ENCODE assay signal across 12 cellular contexts in the genomic region with DNA sequence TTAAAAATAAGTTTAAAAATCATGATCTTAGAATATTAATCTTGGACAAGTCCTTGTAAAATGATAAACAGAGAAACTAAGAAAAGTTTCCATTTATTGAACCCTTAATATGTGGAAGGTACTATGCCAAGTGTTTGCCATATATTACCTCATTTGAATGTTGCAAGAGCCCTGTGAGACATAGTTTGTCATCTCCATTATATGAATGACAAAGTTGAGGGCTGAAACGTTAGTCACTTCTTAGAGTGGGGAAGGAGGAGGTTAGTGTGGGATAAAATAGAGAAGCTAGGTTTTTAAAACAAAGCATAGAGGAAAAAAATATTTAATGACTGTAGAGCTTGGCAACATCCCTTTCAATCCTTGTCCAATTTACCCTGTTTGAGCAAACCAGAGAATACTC. TPM values are rescaled to one million over a fixed set of nuclear protein-coding genes. Genes with fewer than 3 reads are reported as not detected.
DNase-seq lines count a peak whose midpoint lies in the region; ATAC-seq and TF ChIP-seq lines count a peak whose summit lies in the region.
"Had no signal": no experiment of that assay in that cellular context is flagged by ENCODE, and none has a peak within 500 bp of the region (broad histone marks: within the 10 kb centered on the region; RNA-seq: fewer than 3 reads in every experiment).

No MANE protein-coding gene starts in this region.

- no peak for TF ChIP-seq CTCF in thoracic aorta (IDR thresholded peaks at IDR 0.05)

- peak; percentile 73 for DNase-seq in HPDE6-E6E7 (ENCODE audit: extremely low spot score)
- DNase-seq in adipocyte (ENCODE audit: low read depth), result peak; percentile 63
- DNase-seq in hepatic stellate cell (ENCODE audit: low spot score), result peak; percentile 54
- no peak for DNase-seq in thoracic aorta (ENCODE audit: low spot score)
- DNase-seq in activated T-cell treated with anti-CD3 and anti-CD28 coated beads, Interleukin-2, amount 50 U/mL, for 1 hour, result no peak
- DNase-seq in NCI-H345 treated with DMSO at 0.1 percent for 48 hours (lab: John Stamatoyannopoulos, UW; ENCODE audit: unreplicated experiment), result no peak
- DNase-seq: immature natural killer cell, NCI-H82, posterior cingulate gyrus, T1000 had no signal

- no peaks in the 10 kb centered on the region for H3K9me3 ChIP-seq in adipocyte (ENCODE audit: control insufficient read depth, low read length)
- H3K9me3 ChIP-seq in thoracic aorta, result no peaks in the 10 kb centered on the region

- H3K4me3 ChIP-seq in adipocyte (ENCODE audit: low read length) (peak overlapping the region; percentile 85), thoracic aorta (peak overlapping the region; percentile 78)

- peaks cover 31% of the 10 kb centered on the region for H3K36me3 ChIP-seq in adipocyte (ENCODE audit: control insufficient read depth, insufficient read depth, low read length, severe bottlenecking)
- no peaks in the 10 kb centered on the region for H3K36me3 ChIP-seq in thoracic aorta

- H3K4me1 ChIP-seq in adipocyte (ENCODE audit: control insufficient read depth, insufficient read depth, low read length) (peaks cover 31% of the 10 kb centered on the region), thoracic aorta (ENCODE audit: control insufficient read depth in 1 of 2, low read depth in 2 of 2) (peaks cover 7 to 36% of the 10 kb centered on the region in 2 donors)

- no peak for ATAC-seq in thoracic aorta (ENCODE audit: insufficient number of reproducible peaks, low FRiP score, low read depth)
- ATAC-seq in HG03196 (IDR thresholded peaks at IDR 0.05; ENCODE audit: unreplicated experiment), result no peak

- H3K27me3 ChIP-seq in adipocyte (replicated peaks; ENCODE audit: control insufficient read depth, insufficient read depth, low read length), result no peaks in the 10 kb centered on the region
- H3K27me3 ChIP-seq in thoracic aorta (replicated peaks; ENCODE audit: insufficient read depth), result no peaks in the 10 kb centered on the region

- H3K27ac ChIP-seq in thoracic aorta, result no peak overlapping the region
- H3K27ac ChIP-seq: KMS-11 had no signal

- H3K9ac ChIP-seq in adipocyte (ENCODE audit: low read length), result peak overlapping the region; percentile 88
- H3K9ac ChIP-seq: KMS-11 had no signal

RNA-seq across cellular contexts. Expression of gene TNC, which starts 2.0 kb away (rescaled TPM):
- 100 to 1,000 TPM in 1 of 2 donors, 10 to 100 TPM in 1; 87.1 to 243 TPM for total RNA-seq in thoracic aorta

Comparison
In these comparisons a context has a peak if more than half of its experiments do, and no peak if none do; other contexts are left out.
1. DNase-seq: peak in HPDE6-E6E7 (single experiment), adipocyte (single experiment) and hepatic stellate cell (single experiment); none in thoracic aorta (single experiment), activated T-cell treated with anti-CD3 and anti-CD28 coated beads, Interleukin-2, amount 50 U/mL, for 1 hour (single experiment) and NCI-H345 treated with DMSO at 0.1 percent for 48 hours (single experiment).